ENCODE assay signal across 19 cellular contexts in genomic region chr12:113138826-113139225, GRCh38. TPM values are rescaled to one million over a fixed set of nuclear protein-coding genes. Genes with fewer than 3 reads are reported as not detected.
A peak's percentile ranks its signal among the peaks of the same experiment; 100 is the strongest.
DNase-seq lines count a peak whose midpoint lies in the region; ATAC-seq and TF ChIP-seq lines count a peak whose summit lies in the region.
"Had no signal": no experiment of that assay in that cellular context is flagged by ENCODE, and none has a peak within 500 bp of the region (broad histone marks: within the 10 kb centered on the region; RNA-seq: fewer than 3 reads in every experiment).

No MANE protein-coding gene starts in this region.

- DNase-seq in HK-2 (ENCODE audit: unreplicated experiment) = peak; percentile 74
- DNase-seq in astrocyte of the hippocampus (ENCODE audit: low read depth, low spot score) = peak; percentile 56
- peak; percentile 90 for DNase-seq in kidney tubule cell (ENCODE audit: low spot score)
- peak; percentile 46 for DNase-seq in spleen
- DNase-seq in PC-3 = no peak
- no peak for DNase-seq in SK-N-DZ (ENCODE audit: low spot score)
- DNase-seq in natural killer cell = no peak
- DNase-seq: AML-193, COR-L47, EL, NCI-H1417 treated with DMSO at 0.1 percent for 48 hours, NCI-H2029, NCI-H2171 treated with DMSO at 0.1 percent for 48 hours, NCI-H446 treated with DMSO at 0.1 percent for 48 hours, NCI-H748 treated with DMSO at 0.1 percent for 48 hours, SK-N-SH had no signal

- no peaks in the 10 kb centered on the region for H3K9me3 ChIP-seq in spleen
- no peaks in the 10 kb centered on the region for H3K9me3 ChIP-seq in PC-3 (ENCODE audit: low read length)
- H3K9me3 ChIP-seq: HAP-1, SK-N-SH had no signal

- no peak overlapping the region for H2AFZ ChIP-seq in PC-3 (ENCODE audit: low read length)

- WGBS in spleen, 5 donors = 82 to 96% (median 86%) methylated on average over 3 of the region's 3 CpGs

- H3K9me3 Mint-ChIP-seq in natural killer cell = no peaks in the 10 kb centered on the region

- POLR2A ChIA-PET in PC-3 (lab: Charles Lee; ENCODE audit: unreplicated experiment) = no interaction called here

- H3K9ac ChIP-seq in PC-3 (ENCODE audit: low read length) = no peak overlapping the region
- H3K9ac ChIP-seq: SK-N-SH had no signal

- ATAC-seq in PC-3 (no peak; the same call in 1 of the 2 replicates), natural killer cell (no peak), HG03378 (IDR thresholded peaks at IDR 0.05; ENCODE audit: unreplicated experiment) (no peak)

- intact Hi-C loops in spleen (cut with DNase I; ENCODE audit: low total_unique reads) = no loop called here
- intact Hi-C loops in PC-3 (cut with micrococcal nuclease) = no loop called here
- intact Hi-C loops in natural killer cell (cut with micrococcal nuclease) = no loop called here

- peaks cover 0 to 6% of the 10 kb centered on the region in 2 donors for H3K4me1 Mint-ChIP-seq in natural killer cell

- no TSS peak for BruUV-seq in PC-3 (replicated peaks; lab: Mats Ljungman, UMichigan)

- H3K36me3 Mint-ChIP-seq in natural killer cell = no peaks in the 10 kb centered on the region

- no peak overlapping the region for H3K4me3 Mint-ChIP-seq in natural killer cell

- no peak overlapping the region for H3K4me2 ChIP-seq in PC-3 (ENCODE audit: low read length)
- H3K4me2 ChIP-seq: SK-N-SH had no signal

- H3K4me3 ChIP-seq in spleen = no peak overlapping the region
- no peak overlapping the region for H3K4me3 ChIP-seq in PC-3 (ENCODE audit: low read length)
- H3K4me3 ChIP-seq: HAP-1 had no signal

- H3K27ac ChIP-seq in spleen (no peak overlapping the region), PC-3 (ENCODE audit: low read length) (no peak overlapping the region)
- H3K27ac ChIP-seq: HL-60 had no signal

- H4K20me1 ChIP-seq in PC-3 (ENCODE audit: low read length) = no peaks in the 10 kb centered on the region

- H3K9me2 ChIP-seq in PC-3 (replicated peaks; ENCODE audit: low read length) = no peaks in the 10 kb centered on the region
- H3K9me2 ChIP-seq: SK-N-SH had no signal

- no peak overlapping the region for H3K27ac Mint-ChIP-seq in natural killer cell

- CTCF ChIA-PET in PC-3 (lab: Charles Lee) = no interaction called here

- H3K4me1 ChIP-seq in spleen (peaks cover 7 to 38% (median 26%) of the 10 kb centered on the region in 6 donors), PC-3 (ENCODE audit: insufficient read depth, low read length) (no peaks in the 10 kb centered on the region)

- H3K27me3 ChIP-seq in spleen (replicated peaks in 1 of 7) = peaks cover 0 to 41% (median 14%) of the 10 kb centered on the region in 7 donors
- H3K27me3 ChIP-seq in PC-3 (ENCODE audit: low read length) = 0 out of 2 replicates have a peak, but pooled peaks cover 5% of the 10 kb centered on the region

- no peak for TF ChIP-seq POLR2A in spleen (IDR thresholded peaks at IDR 0.05)

- H3K27me3 Mint-ChIP-seq in natural killer cell (ENCODE audit: low read depth in 2 of 2) = peaks cover 9 to 21% of the 10 kb centered on the region in 2 donors

- TF ChIP-seq CTCF in spleen (IDR thresholded peaks at IDR 0.05 in 8 of 11, conservative IDR thresholded peaks at IDR 0.05 in 3 of 11) = no peak
- no peak for TF ChIP-seq CTCF in PC-3 (conservative IDR thresholded peaks at IDR 0.05; ENCODE audit: low read depth, low read length)
- TF ChIP-seq CTCF in natural killer cell (IDR thresholded peaks at IDR 0.05) = no peak

- no peaks in the 10 kb centered on the region for H3F3A ChIP-seq in PC-3 (ENCODE audit: low read length, unreplicated experiment)

- H3K36me3 ChIP-seq in spleen (no peaks in the 10 kb centered on the region), PC-3 (ENCODE audit: low read depth, low read length) (no peaks in the 10 kb centered on the region)
- H3K36me3 ChIP-seq: HAP-1 had no signal

- no peaks in the 10 kb centered on the region for H3K79me2 ChIP-seq in PC-3 (ENCODE audit: low read length)

RNA-seq across cellular contexts. Expression of gene RASAL1, which starts 3.3 kb away (rescaled TPM):
- total RNA-seq in spleen (1 to 10 TPM in 1 of 7 donors, under 1 TPM in 4, not detected in 2; 0.13 to 1.7 (median 0.57) TPM), PC-3 (2014; rRNA removed) (0.66 and 0.69 TPM in 2 replicates), natural killer cell (not detected)
- 1 to 10 TPM in 1 of 3 donors, under 1 TPM in 2; 0.58 to 1.1 (median 0.91) TPM for polyA plus RNA-seq in spleen
- not detected in 2 replicates for polyA plus RNA-seq in SK-N-DZ (2014; cell fraction: cytosol; rRNA removed)
- polyA plus RNA-seq in SK-N-DZ (2014; cell fraction: nucleus; rRNA removed) = 0.07 TPM in 1 of 2 replicates, not detected in the other
- polyA plus RNA-seq: SK-N-SH had no signal

RNA-seq across cellular contexts. Expression of gene CFAP73, which starts 10.7 kb away (rescaled TPM):
- not detected for total RNA-seq in spleen
- polyA plus RNA-seq in spleen = under 1 TPM; 0.64 to 0.71 (median 0.70) TPM
- total RNA-seq in PC-3 (2014; rRNA removed) = not detected in 2 replicates
- polyA plus RNA-seq in SK-N-DZ (2014; cell fraction: cytosol; rRNA removed) = not detected in 2 replicates
- polyA plus RNA-seq in SK-N-DZ (2014; cell fraction: nucleus; rRNA removed) = not detected in 2 replicates
- total RNA-seq in natural killer cell = not detected
- polyA plus RNA-seq: SK-N-SH had no signal

RNA-seq across cellular contexts. Expression of gene DDX54, which starts 46.5 kb away (rescaled TPM):
- total RNA-seq in spleen (10 to 100 TPM; 44.4 to 73.1 (median 59.8) TPM), PC-3 (2014; rRNA removed) (158 and 309 TPM in 2 replicates), natural killer cell (100 to 1,000 TPM in 1 of 3 donors, 10 to 100 TPM in 2; 84.6 to 100 (median 97.1) TPM)
- polyA plus RNA-seq in spleen = 10 to 100 TPM; 47.9 to 80.3 (median 69.9) TPM
- polyA plus RNA-seq in SK-N-DZ (2014; cell fraction: cytosol; rRNA removed) = 34.7 and 39.3 TPM in 2 replicates
- polyA plus RNA-seq in SK-N-DZ (2014; cell fraction: nucleus; rRNA removed) = 32.1 and 56.8 TPM in 2 replicates

RNA-seq across cellular contexts. Expression of gene RITA1, which starts 46.7 kb away (rescaled TPM):
- total RNA-seq in spleen (10 to 100 TPM; 11.1 to 15.6 (median 11.9) TPM), PC-3 (2014; rRNA removed) (66.8 and 71.6 TPM in 2 replicates), natural killer cell (10 to 100 TPM in 2 of 3 donors, 1 to 10 TPM in 1; 7.7 to 13.8 (median 12.0) TPM)
- polyA plus RNA-seq in spleen = 10 to 100 TPM in 2 of 3 donors, 1 to 10 TPM in 1; 9.0 to 15.5 (median 13.0) TPM
- 31.5 and 32.0 TPM in 2 replicates for polyA plus RNA-seq in SK-N-DZ (2014; cell fraction: cytosol; rRNA removed)
- polyA plus RNA-seq in SK-N-DZ (2014; cell fraction: nucleus; rRNA removed) = 16.6 and 17.2 TPM in 2 replicates

Comparison
In these comparisons a context has a peak if more than half of its experiments do, and no peak if none do; other contexts are left out.
1. DNase-seq: peak in HK-2 (single experiment), astrocyte of the hippocampus (single experiment), kidney tubule cell (single experiment) and spleen (single experiment); none in PC-3 (single experiment), SK-N-DZ (single experiment) and natural killer cell (single experiment).